ENCODE assay signal across 19 cellular contexts in genomic region chr14:77390188-77390587, GRCh38. TPM values are rescaled to one million over a fixed set of nuclear protein-coding genes. Genes with fewer than 3 reads are reported as not detected.
A peak's percentile ranks its signal among the peaks of the same experiment; 100 is the strongest.
DNase-seq lines count a peak whose midpoint lies in the region; ATAC-seq and TF ChIP-seq lines count a peak whose summit lies in the region.
"Had no signal": no experiment of that assay in that cellular context is flagged by ENCODE, and none has a peak within 500 bp of the region (broad histone marks: within the 10 kb centered on the region; RNA-seq: fewer than 3 reads in every experiment).

No MANE protein-coding gene starts in this region.

- H3K36me3 ChIP-seq in mucosa of descending colon (ENCODE audit: low read depth) (no peaks in the 10 kb centered on the region), endodermal cell (ENCODE audit: control insufficient read depth, insufficient read depth, low read length) (no peaks in the 10 kb centered on the region), neural progenitor cell (no peaks in the 10 kb centered on the region)
- H3K36me3 ChIP-seq: BLaER1 had no signal

- H3K4me3 ChIP-seq in mucosa of descending colon (no peak overlapping the region), endodermal cell (ENCODE audit: low read length) (no peak overlapping the region), neural progenitor cell (no peak overlapping the region)
- H3K4me3 ChIP-seq: BLaER1 had no signal

- peaks cover 9% of the 10 kb centered on the region for H3K36me3 Mint-ChIP-seq in endodermal cell (ENCODE audit: low read depth)
- H3K36me3 Mint-ChIP-seq in neural progenitor cell: peaks cover 4% of the 10 kb centered on the region
- H3K36me3 Mint-ChIP-seq: CD14-positive monocyte; CD4-positive, alpha-beta memory T cell had no signal

- no peaks in the 10 kb centered on the region for H3K27me3 Mint-ChIP-seq in endodermal cell (ENCODE audit: insufficient read depth)
- H3K27me3 Mint-ChIP-seq in neural progenitor cell (ENCODE audit: insufficient read depth, low read depth): no peaks in the 10 kb centered on the region
- H3K27me3 Mint-ChIP-seq: CD4-positive, alpha-beta memory T cell had no signal

- H4K20me1 ChIP-seq in neural progenitor cell (ENCODE audit: low read depth): no peaks in the 10 kb centered on the region
- H4K20me1 ChIP-seq: BLaER1 had no signal

- H3K27ac ChIP-seq in endodermal cell (ENCODE audit: low read depth, low read length) (no peak overlapping the region), neural progenitor cell (no peak overlapping the region)
- H3K27ac ChIP-seq: BLaER1, HL-60 had no signal

- H3K9ac ChIP-seq in endodermal cell (ENCODE audit: extremely low read depth, low read length, poor library complexity, severe bottlenecking) (no peak overlapping the region), neural progenitor cell (no peak overlapping the region)
- H3K9ac ChIP-seq: BLaER1 had no signal

- H3K4me1 Mint-ChIP-seq in endodermal cell (no peaks in the 10 kb centered on the region), neural progenitor cell (no peaks in the 10 kb centered on the region)
- H3K4me1 Mint-ChIP-seq: CD14-positive monocyte; CD4-positive, alpha-beta memory T cell had no signal

- H3K9me3 Mint-ChIP-seq in endodermal cell: no peaks in the 10 kb centered on the region
- H3K9me3 Mint-ChIP-seq in neural progenitor cell: no peaks in the 10 kb centered on the region

- TF ChIP-seq CTCF in mucosa of descending colon (IDR thresholded peaks at IDR 0.05) (no peak), endodermal cell (conservative IDR thresholded peaks at IDR 0.05) (no peak), neural progenitor cell (IDR thresholded peaks at IDR 0.05) (no peak)

- H3K27ac Mint-ChIP-seq in endodermal cell: no peak overlapping the region
- H3K27ac Mint-ChIP-seq in neural progenitor cell: no peak overlapping the region
- H3K27ac Mint-ChIP-seq: CD14-positive monocyte; CD4-positive, alpha-beta memory T cell had no signal

- WGBS in endodermal cell (ENCODE audit: insufficient coverage in 1 of 2, insufficient read length in 1 of 2), 2 experiments: 93 to 100% methylated on average over 3 to 4 of the region's 4 CpGs

- in situ Hi-C loops in Caki2 (cut with HindIII; ENCODE audit: low pct_unique_long_range_greater_than_20kb, low sequenced_read_pairs): no loop called here

- H3K4me1 ChIP-seq in mucosa of descending colon (ENCODE audit: low read depth) (no peaks in the 10 kb centered on the region), endodermal cell (ENCODE audit: control insufficient read depth, insufficient read depth, low read length) (peaks cover 3% of the 10 kb centered on the region), neural progenitor cell (no peaks in the 10 kb centered on the region)
- H3K4me1 ChIP-seq: BLaER1 had no signal

- H3K9me3 ChIP-seq in mucosa of descending colon (no peaks in the 10 kb centered on the region), endodermal cell (ENCODE audit: control insufficient read depth, low read length) (no peaks in the 10 kb centered on the region), neural progenitor cell (ENCODE audit: low read depth) (no peaks in the 10 kb centered on the region)
- H3K9me3 ChIP-seq: BLaER1 had no signal

- H3K27me3 ChIP-seq in endodermal cell (ENCODE audit: control insufficient read depth, insufficient read depth, low read length, poor library complexity, severe bottlenecking) (no peaks in the 10 kb centered on the region), neural progenitor cell (no peaks in the 10 kb centered on the region)
- H3K27me3 ChIP-seq: BLaER1 had no signal

- no peak overlapping the region for H3K4me2 ChIP-seq in neural progenitor cell
- H3K4me2 ChIP-seq: BLaER1 had no signal

- H3F3A ChIP-seq in neural progenitor cell (ENCODE audit: low read depth): no peaks in the 10 kb centered on the region

- no peaks in the 10 kb centered on the region for H3K79me2 ChIP-seq in neural progenitor cell (ENCODE audit: low read depth)

- DNase-seq in Caki2 (ENCODE audit: low read depth) (peak; percentile 47), LoVo (ENCODE audit: low spot score) (peak; percentile 45), glomerular visceral epithelial cell (ENCODE audit: extremely low spot score) (peak; percentile 4), mucosa of descending colon (no peak), endodermal cell (no peak), neural progenitor cell (ENCODE audit: low spot score) (no peak)
- DNase-seq: Calu3; CD4-positive, alpha-beta memory T cell; GOT3; H7; IMR-90; Karpas-422; KBM-7 had no signal

- H3K4me3 Mint-ChIP-seq in endodermal cell (no peak overlapping the region), neural progenitor cell (no peak overlapping the region)
- H3K4me3 Mint-ChIP-seq: CD14-positive monocyte; CD4-positive, alpha-beta memory T cell had no signal

- ATAC-seq in mucosa of descending colon: peak; percentile 90
- no peak for ATAC-seq in HG03159 (IDR thresholded peaks at IDR 0.05; ENCODE audit: unreplicated experiment)
- no peak for ATAC-seq in HG03521 (IDR thresholded peaks at IDR 0.05; ENCODE audit: unreplicated experiment)

- no peak overlapping the region for H2AFZ ChIP-seq in neural progenitor cell (replicated peaks)

- intact Hi-C loops in mucosa of descending colon (cut with DNase I, micrococcal nuclease): no loop called here

RNA-seq across cellular contexts. Expression of gene SAMD15, which starts 13.0 kb away (rescaled TPM):
- 0.95 and 3.2 TPM in 2 replicates for total RNA-seq in Caki2 (2014; rRNA removed; shearing (Covaris generic); ENCODE audit: low replicate concordance)
- total RNA-seq in mucosa of descending colon (under 1 TPM; 0.29 to 0.66 (median 0.43) TPM), endodermal cell (1 to 10 TPM; 4.3 to 5.5 TPM), neural progenitor cell (ENCODE audit: low replicate concordance) (2.2 and 2.4 TPM in 2 replicates)
- 1.5 TPM for polyA plus RNA-seq in endodermal cell (2013, experiment 1 of 2)
- 2.6 TPM for polyA plus RNA-seq in endodermal cell (2013, experiment 2 of 2)
- polyA plus RNA-seq: CD4-positive, alpha-beta memory T cell had no signal

RNA-seq across cellular contexts. Expression of gene TMED8, which starts 13.3 kb away (rescaled TPM):
- total RNA-seq in Caki2 (2014; rRNA removed; shearing (Covaris generic); ENCODE audit: low replicate concordance): 2.2 and 3.7 TPM in 2 replicates
- total RNA-seq in mucosa of descending colon: 10 to 100 TPM in 1 of 3 donors, 1 to 10 TPM in 2; 6.5 to 15.6 (median 7.7) TPM
- total RNA-seq in endodermal cell: 10 to 100 TPM; 20.5 to 27.6 TPM
- 12.8 TPM for polyA plus RNA-seq in endodermal cell (2013, experiment 1 of 2)
- 13.5 TPM for polyA plus RNA-seq in endodermal cell (2013, experiment 2 of 2)
- total RNA-seq in neural progenitor cell (ENCODE audit: low replicate concordance): 19.1 and 23.5 TPM in 2 replicates

RNA-seq across cellular contexts. Expression of gene NOXRED1, which starts 33.1 kb away (rescaled TPM):
- total RNA-seq in Caki2 (2014; rRNA removed; shearing (Covaris generic); ENCODE audit: low replicate concordance): not detected in 2 replicates
- total RNA-seq in mucosa of descending colon (1 to 10 TPM in 1 of 3 donors, under 1 TPM in 2; 0.82 to 1.1 (median 0.82) TPM), endodermal cell (under 1 TPM; 0.49 to 0.92 TPM), neural progenitor cell (ENCODE audit: low replicate concordance) (0.07 and 0.40 TPM in 2 replicates)
- polyA plus RNA-seq in endodermal cell (2013, experiment 1 of 2): 0.32 TPM
- polyA plus RNA-seq in endodermal cell (2013, experiment 2 of 2): 0.29 TPM
- total RNA-seq: HT1080 had no signal
- polyA plus RNA-seq: CD14-positive monocyte; CD4-positive, alpha-beta memory T cell had no signal

Comparison
In these comparisons a context has a peak if more than half of its experiments do, and no peak if none do; other contexts are left out.
1. DNase-seq: peak in Caki2 (single experiment), LoVo (single experiment) and glomerular visceral epithelial cell (single experiment); none in mucosa of descending colon (0 of 3), endodermal cell (single experiment) and neural progenitor cell (single experiment).